Comparison of ENCODE assay signal across 1 cellular context in the genomic region with DNA sequence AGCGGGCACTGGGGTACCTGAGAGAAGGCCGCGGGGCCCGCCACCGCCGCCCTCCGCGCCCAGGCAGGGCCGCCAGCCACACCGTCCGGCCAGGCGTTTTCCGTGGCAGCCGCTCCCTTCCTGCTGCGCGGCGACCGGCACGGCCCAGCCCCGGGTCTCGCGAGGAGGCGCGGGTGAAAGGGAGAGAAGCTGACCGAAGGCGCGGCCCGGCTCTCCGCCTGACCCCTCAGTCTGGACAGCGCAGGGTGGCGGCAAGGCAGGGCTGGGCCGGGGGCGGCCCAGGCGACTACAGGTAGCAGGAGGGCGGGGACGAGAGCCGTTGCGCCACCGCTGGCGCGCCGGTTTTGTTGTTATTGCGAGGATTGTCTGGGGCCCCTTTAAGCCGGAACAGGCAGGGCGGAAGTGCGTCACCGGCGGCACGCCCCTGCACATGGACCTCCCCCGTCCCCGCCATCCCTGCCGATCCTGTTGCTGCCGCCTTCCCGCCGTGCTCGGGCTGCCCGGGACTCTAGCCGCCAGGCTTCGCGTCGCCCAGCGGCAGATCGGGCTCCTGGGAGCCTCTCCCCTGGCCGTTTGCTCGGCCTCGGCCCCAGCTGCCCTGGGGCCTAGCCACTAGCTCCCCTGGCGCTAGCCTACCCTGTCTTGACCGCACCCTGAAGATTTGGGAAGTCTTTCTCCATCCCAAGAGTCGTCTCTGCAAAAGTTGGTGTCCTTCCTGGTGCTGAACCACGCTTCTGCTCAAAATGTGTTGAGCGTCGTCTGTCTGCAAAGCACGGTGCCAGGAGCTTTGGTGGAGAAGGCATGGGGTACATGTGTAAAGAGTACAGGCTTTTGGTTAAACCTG.
TF ChIP-seq lines count a peak whose summit lies in the region.

TSS of gene HERPUD2 (minus strand) at position 352 of the 844 bp plus-strand sequence. CDS start 805 bp downstream, outside the sequence.

TF ChIP-seq in K562, 482 proteins besides CTCF, POLR2A, EP300 and RAD21 (continued from another document and continues in another):
- TF ChIP-seq JUND (IDR thresholded peaks at IDR 0.05; ENCODE audit: borderline replicate concordance, low read depth, low read length) (no peak), JUND (tag; IDR thresholded peaks at IDR 0.05; ENCODE audit: borderline replicate concordance, low read depth, low read length) (peak; percentile 28; the same call in 1 of the 3 replicates), NRF1 (conservative IDR thresholded peaks at IDR 0.05 in 1 of 2, IDR thresholded peaks at IDR 0.05 in 1 of 2) (peak; percentile 87 to 90), FOXP1 (CRISPR knock-in tag; IDR thresholded peaks at IDR 0.05) (peak; percentile 86; the same call in 1 of the 2 replicates), HMBOX1 (IDR thresholded peaks at IDR 0.05) (no peak), SRSF3 (IDR thresholded peaks at IDR 0.05; ENCODE audit: insufficient read depth, low read length) (no peak), SP2 (IDR thresholded peaks at IDR 0.05; ENCODE audit: extremely low read depth, low read depth, low read length, poor library complexity, severe bottlenecking) (no peak), BHLHE40 (IDR thresholded peaks at IDR 0.05; ENCODE audit: low read length) (no peak; the same call in 1 of the 2 replicates), FOXA1 (IDR thresholded peaks at IDR 0.05; ENCODE audit: borderline replicate concordance) (no peak), PHF21A (IDR thresholded peaks at IDR 0.05; ENCODE audit: borderline replicate concordance, low read depth) (no peak), SP1 (CRISPR knock-in tag; IDR thresholded peaks at IDR 0.05) (peak; percentile 91), BCOR (IDR thresholded peaks at IDR 0.05) (no peak; the same call in 1 of the 2 replicates), E2F1 (CRISPR knock-in tag; IDR thresholded peaks at IDR 0.05) (no peak), RFX7 (CRISPR knock-in tag; IDR thresholded peaks at IDR 0.05) (no peak), FOS (IDR thresholded peaks at IDR 0.05; ENCODE audit: extremely low read depth, insufficient read length) (no peak), ZNF717 (CRISPR knock-in tag; IDR thresholded peaks at IDR 0.05) (0 out of 2 replicates have a peak, but pooled peaks have one; percentile 8), ZNF212 (CRISPR knock-in tag; IDR thresholded peaks at IDR 0.05) (no peak), SIRT6 (IDR thresholded peaks at IDR 0.05; ENCODE audit: low read depth, low read length) (no peak), NR2C2 (CRISPR knock-in tag; IDR thresholded peaks at IDR 0.05) (peak; percentile 72; the same call in 1 of the 2 replicates), NR2C2 (tag; IDR thresholded peaks at IDR 0.05) (peak; percentile 84), ZNF174 (CRISPR knock-in tag; IDR thresholded peaks at IDR 0.05) (no peak), SRSF1 (IDR thresholded peaks at IDR 0.05; ENCODE audit: low read depth, low read length) (no peak), ZBTB2 (IDR thresholded peaks at IDR 0.05) (no peak), EHMT2 (IDR thresholded peaks at IDR 0.05) (no peak), MAZ (CRISPR knock-in tag; conservative IDR thresholded peaks at IDR 0.05 in 1 of 2, IDR thresholded peaks at IDR 0.05 in 1 of 2) (peak; percentile 83 to 87), CREM (IDR thresholded peaks at IDR 0.05; ENCODE audit: low read depth) (peak; percentile 97), POLR2H (tag; IDR thresholded peaks at IDR 0.05; ENCODE audit: low read depth) (peak; percentile 71; the same call in 1 of the 2 replicates), ZNF696 (CRISPR knock-in tag; conservative IDR thresholded peaks at IDR 0.05) (no peak), TOE1 (IDR thresholded peaks at IDR 0.05; ENCODE audit: borderline replicate concordance) (peak; percentile 39; the same call in 1 of the 2 replicates), TOE1 (CRISPR knock-in tag; IDR thresholded peaks at IDR 0.05; ENCODE audit: borderline replicate concordance, low read depth) (no peak), NR4A1 (CRISPR knock-in tag; IDR thresholded peaks at IDR 0.05) (no peak), NR4A1 (tag; IDR thresholded peaks at IDR 0.05) (no peak; the same call in 1 of the 2 replicates), ZNF12 (CRISPR knock-in tag; IDR thresholded peaks at IDR 0.05) (no peak; the same call in 1 of the 2 replicates), ZNF121 (CRISPR knock-in tag; conservative IDR thresholded peaks at IDR 0.05) (no peak), GABPA (tag; conservative IDR thresholded peaks at IDR 0.05; ENCODE audit: low read depth) (peak; percentile 96), RCOR1 (IDR thresholded peaks at IDR 0.05; ENCODE audit: borderline replicate concordance in 1 of 2, low read depth in 2 of 2, low read length in 2 of 2) (peak in 1 of 2 experiments; percentile 35; a peak in 1 of 4 replicates), BCLAF1 (IDR thresholded peaks at IDR 0.05; ENCODE audit: borderline replicate concordance in 1 of 2, control insufficient read depth in 1 of 2, low read depth in 2 of 2, low read length in 1 of 2) (0 out of 4 replicates have a peak, but pooled peaks of 1 of the 2 experiments have one; percentile 27), GTF2E2 (tag; IDR thresholded peaks at IDR 0.05) (peak; percentile 71; the same call in 1 of the 2 replicates), PHB2 (IDR thresholded peaks at IDR 0.05; ENCODE audit: low read depth) (no peak), HDAC2 (IDR thresholded peaks at IDR 0.05) (no peak)
- TF ChIP-seq, protein P1, sequence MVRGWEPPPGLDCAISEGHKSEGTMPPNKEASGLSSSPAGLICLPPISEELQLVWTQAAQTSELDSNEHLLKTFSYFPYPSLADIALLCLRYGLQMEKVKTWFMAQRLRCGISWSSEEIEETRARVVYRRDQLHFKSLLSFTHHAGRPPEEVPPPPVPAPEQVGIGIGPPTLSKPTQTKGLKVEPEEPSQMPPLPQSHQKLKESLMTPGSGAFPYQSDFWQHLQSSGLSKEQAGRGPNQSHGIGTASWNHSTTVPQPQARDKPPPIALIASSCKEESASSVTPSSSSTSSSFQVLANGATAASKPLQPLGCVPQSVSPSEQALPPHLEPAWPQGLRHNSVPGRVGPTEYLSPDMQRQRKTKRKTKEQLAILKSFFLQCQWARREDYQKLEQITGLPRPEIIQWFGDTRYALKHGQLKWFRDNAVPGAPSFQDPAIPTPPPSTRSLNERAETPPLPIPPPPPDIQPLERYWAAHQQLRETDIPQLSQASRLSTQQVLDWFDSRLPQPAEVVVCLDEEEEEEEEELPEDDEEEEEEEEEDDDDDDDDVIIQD (CRISPR knock-in tag; IDR thresholded peaks at IDR 0.05): no peak
- TF ChIP-seq, protein P2, sequence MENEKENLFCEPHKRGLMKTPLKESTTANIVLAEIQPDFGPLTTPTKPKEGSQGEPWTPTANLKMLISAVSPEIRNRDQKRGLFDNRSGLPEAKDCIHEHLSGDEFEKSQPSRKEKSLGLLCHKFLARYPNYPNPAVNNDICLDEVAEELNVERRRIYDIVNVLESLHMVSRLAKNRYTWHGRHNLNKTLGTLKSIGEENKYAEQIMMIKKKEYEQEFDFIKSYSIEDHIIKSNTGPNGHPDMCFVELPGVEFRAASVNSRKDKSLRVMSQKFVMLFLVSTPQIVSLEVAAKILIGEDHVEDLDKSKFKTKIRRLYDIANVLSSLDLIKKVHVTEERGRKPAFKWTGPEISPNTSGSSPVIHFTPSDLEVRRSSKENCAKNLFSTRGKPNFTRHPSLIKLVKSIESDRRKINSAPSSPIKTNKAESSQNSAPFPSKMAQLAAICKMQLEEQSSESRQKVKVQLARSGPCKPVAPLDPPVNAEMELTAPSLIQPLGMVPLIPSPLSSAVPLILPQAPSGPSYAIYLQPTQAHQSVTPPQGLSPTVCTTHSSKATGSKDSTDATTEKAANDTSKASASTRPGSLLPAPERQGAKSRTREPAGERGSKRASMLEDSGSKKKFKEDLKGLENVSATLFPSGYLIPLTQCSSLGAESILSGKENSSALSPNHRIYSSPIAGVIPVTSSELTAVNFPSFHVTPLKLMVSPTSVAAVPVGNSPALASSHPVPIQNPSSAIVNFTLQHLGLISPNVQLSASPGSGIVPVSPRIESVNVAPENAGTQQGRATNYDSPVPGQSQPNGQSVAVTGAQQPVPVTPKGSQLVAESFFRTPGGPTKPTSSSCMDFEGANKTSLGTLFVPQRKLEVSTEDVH (IDR thresholded peaks at IDR 0.05; ENCODE audit: low read depth, partially characterized antibody): peak; percentile 65
- TF ChIP-seq, protein P3, sequence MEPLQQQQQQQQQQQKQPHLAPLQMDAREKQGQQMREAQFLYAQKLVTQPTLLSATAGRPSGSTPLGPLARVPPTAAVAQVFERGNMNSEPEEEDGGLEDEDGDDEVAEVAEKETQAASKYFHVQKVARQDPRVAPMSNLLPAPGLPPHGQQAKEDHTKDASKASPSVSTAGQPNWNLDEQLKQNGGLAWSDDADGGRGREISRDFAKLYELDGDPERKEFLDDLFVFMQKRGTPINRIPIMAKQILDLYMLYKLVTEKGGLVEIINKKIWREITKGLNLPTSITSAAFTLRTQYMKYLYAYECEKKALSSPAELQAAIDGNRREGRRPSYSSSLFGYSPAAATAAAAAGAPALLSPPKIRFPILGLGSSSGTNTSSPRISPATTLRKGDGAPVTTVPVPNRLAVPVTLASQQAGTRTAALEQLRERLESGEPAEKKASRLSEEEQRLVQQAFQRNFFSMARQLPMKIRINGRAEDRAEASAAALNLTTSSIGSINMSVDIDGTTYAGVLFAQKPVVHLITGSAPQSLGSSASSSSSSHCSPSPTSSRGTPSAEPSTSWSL (CRISPR knock-in tag; IDR thresholded peaks at IDR 0.05; ENCODE audit: borderline replicate concordance): no peak
- TF ChIP-seq, protein P4, sequence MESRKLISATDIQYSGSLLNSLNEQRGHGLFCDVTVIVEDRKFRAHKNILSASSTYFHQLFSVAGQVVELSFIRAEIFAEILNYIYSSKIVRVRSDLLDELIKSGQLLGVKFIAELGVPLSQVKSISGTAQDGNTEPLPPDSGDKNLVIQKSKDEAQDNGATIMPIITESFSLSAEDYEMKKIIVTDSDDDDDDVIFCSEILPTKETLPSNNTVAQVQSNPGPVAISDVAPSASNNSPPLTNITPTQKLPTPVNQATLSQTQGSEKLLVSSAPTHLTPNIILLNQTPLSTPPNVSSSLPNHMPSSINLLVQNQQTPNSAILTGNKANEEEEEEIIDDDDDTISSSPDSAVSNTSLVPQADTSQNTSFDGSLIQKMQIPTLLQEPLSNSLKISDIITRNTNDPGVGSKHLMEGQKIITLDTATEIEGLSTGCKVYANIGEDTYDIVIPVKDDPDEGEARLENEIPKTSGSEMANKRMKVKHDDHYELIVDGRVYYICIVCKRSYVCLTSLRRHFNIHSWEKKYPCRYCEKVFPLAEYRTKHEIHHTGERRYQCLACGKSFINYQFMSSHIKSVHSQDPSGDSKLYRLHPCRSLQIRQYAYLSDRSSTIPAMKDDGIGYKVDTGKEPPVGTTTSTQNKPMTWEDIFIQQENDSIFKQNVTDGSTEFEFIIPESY (CRISPR knock-in tag; IDR thresholded peaks at IDR 0.05): no peak
